ENCODE assay signal across 1 cellular context in the genomic region with DNA sequence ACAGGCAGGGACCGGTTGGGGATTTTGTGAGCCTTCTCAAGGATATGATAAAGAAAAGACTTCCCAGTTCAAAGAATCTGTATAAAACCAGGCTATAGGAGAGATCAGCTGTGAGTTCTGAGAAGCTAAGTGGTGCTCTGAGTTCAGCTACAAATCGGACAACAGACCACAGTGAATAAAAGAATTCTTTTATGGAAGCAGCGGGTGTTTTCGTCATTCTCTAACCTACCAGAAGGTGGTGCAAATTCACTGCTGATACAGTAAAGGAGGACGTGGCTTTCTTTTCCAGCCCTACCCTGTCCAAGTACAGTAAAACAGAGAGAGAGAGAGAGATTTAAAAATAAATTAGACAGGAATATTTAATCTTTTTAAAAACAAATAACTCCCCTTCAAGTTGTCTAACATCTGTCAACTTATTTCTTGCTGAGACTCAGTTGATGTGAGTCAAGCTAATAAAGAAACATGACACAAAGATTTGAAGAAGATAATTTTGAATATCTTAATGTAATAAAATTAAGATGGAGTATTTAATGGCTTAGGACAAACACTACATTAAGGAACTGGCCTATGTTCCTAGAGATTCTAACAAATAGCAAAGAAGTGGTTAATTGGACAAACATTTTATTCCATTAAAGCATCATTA.
TF ChIP-seq lines count a peak whose summit lies in the region.

No MANE protein-coding gene starts in this region.

TF ChIP-seq in A549, 52 proteins besides CTCF, POLR2A, EP300 and RAD21:
- TF ChIP-seq, protein P1, sequence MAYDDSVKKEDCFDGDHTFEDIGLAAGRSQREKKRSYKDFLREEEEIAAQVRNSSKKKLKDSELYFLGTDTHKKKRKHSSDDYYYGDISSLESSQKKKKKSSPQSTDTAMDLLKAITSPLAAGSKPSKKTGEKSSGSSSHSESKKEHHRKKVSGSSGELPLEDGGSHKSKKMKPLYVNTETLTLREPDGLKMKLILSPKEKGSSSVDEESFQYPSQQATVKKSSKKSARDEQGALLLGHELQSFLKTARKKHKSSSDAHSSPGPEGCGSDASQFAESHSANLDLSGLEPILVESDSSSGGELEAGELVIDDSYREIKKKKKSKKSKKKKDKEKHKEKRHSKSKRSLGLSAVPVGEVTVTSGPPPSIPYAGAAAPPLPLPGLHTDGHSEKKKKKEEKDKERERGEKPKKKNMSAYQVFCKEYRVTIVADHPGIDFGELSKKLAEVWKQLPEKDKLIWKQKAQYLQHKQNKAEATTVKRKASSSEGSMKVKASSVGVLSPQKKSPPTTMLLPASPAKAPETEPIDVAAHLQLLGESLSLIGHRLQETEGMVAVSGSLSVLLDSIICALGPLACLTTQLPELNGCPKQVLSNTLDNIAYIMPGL (CRISPR knock-in tag; IDR thresholded peaks at IDR 0.05; ENCODE audit: borderline replicate concordance): no peak
- TF ChIP-seq HDAC2 (IDR thresholded peaks at IDR 0.05) (no peak), SMC3 (IDR thresholded peaks at IDR 0.05) (peak; percentile 86)
TF ChIP-seq in A549: peak in this region for 1.
